Comparison of ENCODE assay signal across 9 cellular contexts in the genomic region with DNA sequence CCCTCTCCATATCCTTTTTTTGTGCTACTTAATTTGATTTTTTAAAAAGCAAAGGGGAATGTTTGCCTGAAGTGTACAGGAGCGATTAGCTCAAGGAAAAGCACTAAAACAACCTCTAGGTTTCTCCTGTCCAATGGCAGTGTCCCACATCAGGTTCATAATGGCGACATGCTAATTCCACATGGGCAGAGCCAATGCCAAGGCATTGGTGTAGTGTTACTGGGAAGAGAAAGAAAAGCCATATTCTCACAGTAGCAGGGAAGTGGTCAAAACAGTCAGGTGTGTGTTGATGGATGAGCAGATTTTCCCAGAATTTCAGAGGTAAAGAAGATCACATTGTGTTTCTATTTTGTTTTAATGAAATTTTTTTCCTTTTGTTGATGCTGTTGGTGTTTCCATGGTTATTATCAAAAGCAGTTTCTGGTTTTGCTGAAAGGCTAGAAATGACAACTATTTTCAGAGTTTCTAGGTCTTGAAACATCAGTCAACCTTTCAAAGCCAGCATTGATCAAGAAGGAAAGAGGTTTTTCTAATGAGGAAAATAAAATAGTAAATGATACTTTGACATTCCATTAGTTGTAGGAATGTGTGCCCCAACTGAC.
DNase-seq lines count a peak whose midpoint lies in the region; TF ChIP-seq lines count a peak whose summit lies in the region.
"Had no signal": no experiment of that assay in that cellular context is flagged by ENCODE, and none has a peak within 500 bp of the region (broad histone marks: within the 10 kb centered on the region; RNA-seq: fewer than 3 reads in every experiment).

No MANE protein-coding gene starts in this region.

- H3K9me3 ChIP-seq in neural progenitor cell (ENCODE audit: low read depth) (no peaks in the 10 kb centered on the region), MG63 (no peaks in the 10 kb centered on the region), Karpas-422 (ENCODE audit: low read length) (no peaks in the 10 kb centered on the region)
- no peaks in the 10 kb centered on the region for H3K9me3 ChIP-seq in CD8-positive, alpha-beta memory T cell (ENCODE audit: low read length)

- peak overlapping the region; percentile 14 for H3K4me3 Mint-ChIP-seq in neural progenitor cell
- H3K4me3 Mint-ChIP-seq in CD8-positive, alpha-beta memory T cell, result no peak overlapping the region

- H3K27me3 Mint-ChIP-seq in neural progenitor cell (ENCODE audit: insufficient read depth, low read depth), result no peaks in the 10 kb centered on the region
- peaks cover 0 to 2% of the 10 kb centered on the region in 2 donors for H3K27me3 Mint-ChIP-seq in CD8-positive, alpha-beta memory T cell

- H4K20me1 ChIP-seq in neural progenitor cell (ENCODE audit: low read depth), result peaks cover 48% of the 10 kb centered on the region
- peaks cover 19% of the 10 kb centered on the region; the same call in 1 of the 2 replicates for H4K20me1 ChIP-seq in Karpas-422 (ENCODE audit: insufficient read depth, low read depth, low read length)

- H3K4me2 ChIP-seq in neural progenitor cell (peak overlapping the region; percentile 32), Karpas-422 (ENCODE audit: low read depth, low read length, poor library complexity, severe bottlenecking) (no peak overlapping the region)

- peaks cover 4% of the 10 kb centered on the region for H3K9me3 Mint-ChIP-seq in neural progenitor cell
- H3K9me3 Mint-ChIP-seq in CD8-positive, alpha-beta memory T cell, result peaks cover 0 to 1% (median 0%) of the 10 kb centered on the region in 5 donors

- H3K27ac Mint-ChIP-seq in neural progenitor cell, result no peak overlapping the region
- H3K27ac Mint-ChIP-seq in CD8-positive, alpha-beta memory T cell, result peak overlapping the region in 4 of 8 donors; percentile 12 to 81 (median 40)

- H3K4me1 Mint-ChIP-seq in neural progenitor cell, result peaks cover 56% of the 10 kb centered on the region
- H3K4me1 Mint-ChIP-seq in CD8-positive, alpha-beta memory T cell, result peaks cover 77 to 89% (median 87%) of the 10 kb centered on the region in 3 donors

- H3K27ac ChIP-seq in neural progenitor cell (no peak overlapping the region), Karpas-422 (ENCODE audit: low read length) (no peak overlapping the region)
- H3K27ac ChIP-seq in CD8-positive, alpha-beta memory T cell (ENCODE audit: low read depth, low read length), result no peak overlapping the region

- peaks cover 26% of the 10 kb centered on the region for H3K36me3 Mint-ChIP-seq in neural progenitor cell
- H3K36me3 Mint-ChIP-seq in CD8-positive, alpha-beta memory T cell, result no peaks in the 10 kb centered on the region

- POLR2A ChIA-PET in CD8-positive, alpha-beta memory T cell (lab: Charles Lee), result interaction anchor here (0.6 to 0.9 kb wide), 3 partner anchors 30 to 1924 kb away, joined by 3 to 5 read pairs (median 3); no protein-coding TSS in a partner anchor

- H3K4me1 ChIP-seq in neural progenitor cell (peaks cover 23% of the 10 kb centered on the region), Karpas-422 (ENCODE audit: low read length) (peaks cover 5% of the 10 kb centered on the region)
- H3K4me1 ChIP-seq in CD8-positive, alpha-beta memory T cell (ENCODE audit: insufficient read depth, low read length), result peaks cover 91% of the 10 kb centered on the region

- H3F3A ChIP-seq in neural progenitor cell (ENCODE audit: low read depth), result no peaks in the 10 kb centered on the region

- TF ChIP-seq CTCF in epithelial cell of esophagus (IDR thresholded peaks at IDR 0.05; ENCODE audit: insufficient read depth, low read depth, low read length, missing control alignments) (no peak), neural progenitor cell (IDR thresholded peaks at IDR 0.05) (no peak)

- H3K36me3 ChIP-seq in neural progenitor cell, result no peaks in the 10 kb centered on the region
- H3K36me3 ChIP-seq in MG63, result peaks cover 32% of the 10 kb centered on the region
- no peaks in the 10 kb centered on the region for H3K36me3 ChIP-seq in CD8-positive, alpha-beta memory T cell (ENCODE audit: insufficient read depth, low read length)
- no peaks in the 10 kb centered on the region for H3K36me3 ChIP-seq in Karpas-422 (ENCODE audit: insufficient read depth, low read length)

- H3K79me2 ChIP-seq in neural progenitor cell (ENCODE audit: low read depth) (peaks cover 96% of the 10 kb centered on the region), Karpas-422 (ENCODE audit: low read length) (no peaks in the 10 kb centered on the region)

- no peaks in the 10 kb centered on the region for H3K9me2 ChIP-seq in Karpas-422 (replicated peaks; ENCODE audit: insufficient read depth, low read length)

- DNase-seq in H4 (ENCODE audit: low spot score), result peak; percentile 55
- DNase-seq in NCI-H2227 treated with DMSO at 0.1 percent for 48 hours (lab: John Stamatoyannopoulos, UW), result peak; percentile 82
- peak; percentile 80 for DNase-seq in epithelial cell of esophagus (ENCODE audit: low read depth)
- peak; percentile 68 for DNase-seq in neural progenitor cell (ENCODE audit: low spot score)
- DNase-seq in MG63, result no peak
- DNase-seq in CD8-positive, alpha-beta memory T cell, result no peak
- DNase-seq in germinal center (ENCODE audit: low spot score), result no peak
- DNase-seq in Karpas-422, result no peak
- DNase-seq: stimulated activated CD4-positive, alpha-beta T cell treated with anti-CD3 and anti-CD28 coated beads, Interleukin-4, amount 100 ng/mL, for 4 hours had no signal

- H3K4me3 ChIP-seq in epithelial cell of esophagus (ENCODE audit: low read length) (no peak overlapping the region), neural progenitor cell (no peak overlapping the region), MG63 (no peak overlapping the region), Karpas-422 (ENCODE audit: low read length) (no peak overlapping the region)
- no peak overlapping the region for H3K4me3 ChIP-seq in CD8-positive, alpha-beta memory T cell (ENCODE audit: low read length)

- H3K9ac ChIP-seq in neural progenitor cell, result no peak overlapping the region
- no peak overlapping the region for H3K9ac ChIP-seq in Karpas-422 (ENCODE audit: low read length)

- no peak overlapping the region for H2AFZ ChIP-seq in neural progenitor cell (replicated peaks)
- no peak overlapping the region for H2AFZ ChIP-seq in Karpas-422 (ENCODE audit: low read length)

- H3K27me3 ChIP-seq in neural progenitor cell (no peaks in the 10 kb centered on the region), MG63 (no peaks in the 10 kb centered on the region), Karpas-422 (ENCODE audit: low read length) (no peaks in the 10 kb centered on the region)
- H3K27me3 ChIP-seq in CD8-positive, alpha-beta memory T cell (ENCODE audit: insufficient read depth, low read length, poor library complexity, severe bottlenecking), result no peaks in the 10 kb centered on the region

- CTCF ChIA-PET in CD8-positive, alpha-beta memory T cell (lab: Charles Lee), result interaction anchor here (1.0 to 1.8 kb wide), 2 partner anchors 27 to 69 kb away, joined by 3 to 6 read pairs; no protein-coding TSS in a partner anchor

Comparison
In these comparisons a context has a peak if more than half of its experiments do, and no peak if none do; other contexts are left out.
1. DNase-seq: peak in H4 (single experiment), NCI-H2227 treated with DMSO at 0.1 percent for 48 hours (single experiment), epithelial cell of esophagus (single experiment) and neural progenitor cell (single experiment); none in MG63 (single experiment), CD8-positive, alpha-beta memory T cell (0 of 5), germinal center (single experiment) and Karpas-422 (single experiment).